Comparison of ENCODE assay signal across 28 cellular contexts in the genomic region with DNA sequence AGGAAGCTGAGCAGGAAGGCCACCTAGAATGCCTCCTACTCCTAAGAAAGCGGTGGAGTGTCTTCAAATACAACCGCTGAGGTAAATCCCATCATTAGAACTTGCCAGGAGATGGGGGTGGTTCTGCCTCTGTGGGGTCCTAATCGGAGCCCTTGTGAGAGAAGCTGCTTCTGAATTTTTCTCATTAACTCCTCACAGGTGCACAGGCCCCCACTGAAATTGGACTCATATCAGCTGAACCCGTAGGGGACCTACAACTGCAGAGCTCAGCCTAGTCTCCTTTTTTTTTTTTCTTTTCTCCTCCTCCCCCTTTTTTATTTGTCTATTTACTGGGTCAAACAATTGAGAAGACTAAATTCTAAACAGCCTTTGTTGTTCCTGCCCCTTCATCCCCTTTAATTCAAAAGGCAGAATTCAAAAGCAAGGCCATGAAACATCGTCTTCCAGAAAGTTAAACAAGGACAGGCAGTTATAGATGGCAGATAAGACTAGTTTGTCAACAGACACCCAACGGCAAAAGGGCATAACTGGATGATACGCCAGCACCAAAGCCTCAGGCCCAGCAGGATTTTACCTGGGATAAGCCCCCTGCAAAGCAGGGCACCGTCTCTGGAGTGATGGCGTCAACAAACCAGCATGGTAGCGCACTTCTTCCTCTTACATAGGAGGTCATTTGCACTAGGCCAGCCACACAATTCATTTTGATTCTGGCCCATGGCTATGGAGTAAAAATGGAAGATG.
"Had no signal": no experiment of that assay in that cellular context is flagged by ENCODE, and none has a peak within 500 bp of the region (broad histone marks: within the 10 kb centered on the region; RNA-seq: fewer than 3 reads in every experiment).

No MANE protein-coding gene starts in this region.

- ATAC-seq: activated CD4-positive, CD25-positive, alpha-beta regulatory T cell treated with anti-CD3 and anti-CD28 coated beads, Interleukin-2, amount 50 U/mL, for 24 hours; activated CD8-positive, alpha-beta T cell treated with anti-CD3 and anti-CD28 coated beads, Interleukin-2, amount 10 ng/mL, durations not matched to agents 7 days and 5 days; Panc1; Right ventricle myocardium inferior; T-cell had no signal

- H3K4me3 ChIP-seq: SK-N-MC had no signal

- H3K27ac Mint-ChIP-seq: activated CD8-positive, alpha-beta T cell treated with anti-CD3 and anti-CD28 coated beads, Interleukin-2, amount 10 ng/mL, durations not matched to agents 7 days and 5 days; activated naive CD4-positive, alpha-beta T cell treated with anti-CD3 and anti-CD28 coated beads, Interleukin-2, amount 50 U/mL, for 24 hours; T-cell had no signal

- H3K27me3 Mint-ChIP-seq: activated naive CD4-positive, alpha-beta T cell treated with anti-CD3 and anti-CD28 coated beads, Interleukin-2, amount 50 U/mL, for 24 hours had no signal

- H3K36me3 Mint-ChIP-seq: activated naive CD4-positive, alpha-beta T cell treated with anti-CD3 and anti-CD28 coated beads, Interleukin-2, amount 50 U/mL, for 24 hours; T-cell had no signal

- H3K27ac ChIP-seq: SK-N-MC had no signal

- H3K4me1 Mint-ChIP-seq: activated naive CD4-positive, alpha-beta T cell treated with anti-CD3 and anti-CD28 coated beads, Interleukin-2, amount 50 U/mL, for 24 hours; T-cell had no signal

- H3K9me3 Mint-ChIP-seq: activated naive CD4-positive, alpha-beta T cell treated with anti-CD3 and anti-CD28 coated beads, Interleukin-2, amount 50 U/mL, for 24 hours had no signal

- H3K4me3 Mint-ChIP-seq: activated CD8-positive, alpha-beta T cell treated with anti-CD3 and anti-CD28 coated beads, Interleukin-2, amount 10 ng/mL, durations not matched to agents 7 days and 5 days; activated naive CD4-positive, alpha-beta T cell treated with anti-CD3 and anti-CD28 coated beads, Interleukin-2, amount 50 U/mL, for 24 hours; T-cell had no signal

- DNase-seq: activated CD4-positive, alpha-beta T cell treated with anti-CD3 and anti-CD28 coated beads for 4 hours; activated CD4-positive, alpha-beta T cell treated with anti-CD3 and anti-CD28 coated beads, Interleukin-2, amount 50 U/mL, for 4 hours; activated CD8-positive, alpha-beta memory T cell treated with anti-CD3 and anti-CD28 coated beads, Interleukin-2, amount 50 U/mL, for 48 hours; activated CD8-positive, alpha-beta T cell treated with anti-CD3 and anti-CD28 coated beads, Interleukin-2, amount 10 ng/mL, durations not matched to agents 7 days and 5 days; activated effector memory CD4-positive, alpha-beta T cell treated with Interleukin-2 at 50 U/mL for 16 hours; activated naive CD4-positive, alpha-beta T cell; activated T-cell treated with anti-CD3 and anti-CD28 coated beads, Interleukin-2, amount 50 U/mL, for 1 hour; aorta; central memory CD4-positive, alpha-beta T cell; MM.1S; NCI-H1105; NCI-H1436; NCI-H1930; NCI-H2171; NCI-H2227 treated with DMSO at 0.1 percent for 48 hours; NCI-H510A; NCI-H526 treated with DMSO at 0.1 percent for 48 hours; NK-92 treated with Interleukin-12 subunit alpha and Interleukin-12 subunit beta, amount 100 ng/mL, for 24 hours; OCI-M1; RPMI8226; T-cell; T-helper 2 cell; T1000 had no signal
